In the genomic region with DNA sequence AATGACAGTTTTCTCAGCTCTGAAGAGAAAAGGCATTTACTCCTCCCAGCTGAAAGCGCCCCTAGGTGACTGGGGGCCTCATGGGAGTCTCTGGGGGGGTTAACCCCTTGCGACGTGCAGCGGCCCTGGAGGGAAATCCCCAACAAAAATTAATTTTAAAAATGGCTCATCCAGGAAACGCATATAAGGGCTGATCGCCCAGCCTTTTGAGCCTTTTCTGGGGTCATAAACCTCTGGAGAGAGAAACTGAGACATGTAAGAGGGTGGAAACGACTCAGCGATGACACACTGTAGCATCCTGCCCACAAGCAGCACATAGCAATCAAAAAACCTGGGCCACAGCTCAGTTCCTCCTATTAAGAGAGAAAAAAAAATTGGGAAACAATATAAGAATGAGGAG, we compare ENCODE assay signal across 11 cellular contexts. TPM values are rescaled to one million over a fixed set of nuclear protein-coding genes. Genes with fewer than 3 reads are reported as not detected.
A peak's percentile ranks its signal among the peaks of the same experiment; 100 is the strongest.
DNase-seq lines count a peak whose midpoint lies in the region; ATAC-seq and TF ChIP-seq lines count a peak whose summit lies in the region.
"Had no signal": no experiment of that assay in that cellular context is flagged by ENCODE, and none has a peak within 500 bp of the region (broad histone marks: within the 10 kb centered on the region; RNA-seq: fewer than 3 reads in every experiment).

No MANE protein-coding gene starts in this region.

- H3K27ac ChIP-seq in right lobe of liver: no peak overlapping the region
- H3K27ac ChIP-seq: neutrophil, thyroid gland had no signal

- H3K4me1 Mint-ChIP-seq in stimulated activated naive CD8-positive, alpha-beta T cell treated with anti-CD3 and anti-CD28 coated beads, Interleukin-15, Interleukin-2, amounts not matched to agents 100 ng/mL and 50 ng/mL, for 24 hours (ENCODE audit: low read depth): peaks cover 51% of the 10 kb centered on the region

- no peaks in the 10 kb centered on the region for H3K27me3 ChIP-seq in right lobe of liver
- H3K27me3 ChIP-seq: neutrophil, thyroid gland had no signal

- H3K9me3 ChIP-seq in right lobe of liver: no peaks in the 10 kb centered on the region
- H3K9me3 ChIP-seq: neutrophil, thyroid gland had no signal

- peaks cover 0 to 6% (median 2%) of the 10 kb centered on the region in 4 donors for H3K4me1 ChIP-seq in right lobe of liver

- H3K36me3 ChIP-seq in right lobe of liver: no peaks in the 10 kb centered on the region
- H3K36me3 ChIP-seq: neutrophil, thyroid gland had no signal

- no peak for TF ChIP-seq POLR2A in right lobe of liver (IDR thresholded peaks at IDR 0.05)

- no peak overlapping the region for H3K4me3 ChIP-seq in epithelial cell of esophagus (ENCODE audit: low read length)
- no peak overlapping the region for H3K4me3 ChIP-seq in right lobe of liver
- H3K4me3 ChIP-seq: thyroid gland had no signal

- peak overlapping the region; percentile 62 for H3K4me3 Mint-ChIP-seq in stimulated activated naive CD8-positive, alpha-beta T cell treated with anti-CD3 and anti-CD28 coated beads, Interleukin-15, Interleukin-2, amounts not matched to agents 100 ng/mL and 50 ng/mL, for 24 hours

- TF ChIP-seq CTCF in epithelial cell of esophagus (IDR thresholded peaks at IDR 0.05; ENCODE audit: insufficient read depth, low read depth, low read length, missing control alignments) (no peak), right lobe of liver (IDR thresholded peaks at IDR 0.05) (no peak)

- no peaks in the 10 kb centered on the region for H3K27me3 Mint-ChIP-seq in stimulated activated naive CD8-positive, alpha-beta T cell treated with anti-CD3 and anti-CD28 coated beads, Interleukin-15, Interleukin-2, amounts not matched to agents 100 ng/mL and 50 ng/mL, for 24 hours

- peak overlapping the region; percentile 96 for H3K27ac Mint-ChIP-seq in stimulated activated naive CD8-positive, alpha-beta T cell treated with anti-CD3 and anti-CD28 coated beads, Interleukin-15, Interleukin-2, amounts not matched to agents 100 ng/mL and 50 ng/mL, for 24 hours

- no peaks in the 10 kb centered on the region for H3K36me3 Mint-ChIP-seq in stimulated activated naive CD8-positive, alpha-beta T cell treated with anti-CD3 and anti-CD28 coated beads, Interleukin-15, Interleukin-2, amounts not matched to agents 100 ng/mL and 50 ng/mL, for 24 hours (ENCODE audit: low read depth)

- DNase-seq in activated naive CD4-positive, alpha-beta T cell treated with Interleukin-2 at 50 U/mL for 16 hours: peak; percentile 35
- DNase-seq in activated naive CD4-positive, alpha-beta T cell (lab: John Stamatoyannopoulos, UW): no peak
- DNase-seq in RKO (ENCODE audit: low spot score) (peak; percentile 71), epithelial cell of esophagus (ENCODE audit: low read depth) (peak; percentile 22), right lobe of liver (no peak), HuH-7 (ENCODE audit: low spot score) (no peak)
- DNase-seq: activated gamma-delta T cell treated with Interleukin-2 at 50 U/mL for 16 hours, thyroid gland had no signal

- intact Hi-C loops in right lobe of liver (cut with DNase I): no loop called here

- H3K9me3 Mint-ChIP-seq in stimulated activated naive CD8-positive, alpha-beta T cell treated with anti-CD3 and anti-CD28 coated beads, Interleukin-15, Interleukin-2, amounts not matched to agents 100 ng/mL and 50 ng/mL, for 24 hours: no peaks in the 10 kb centered on the region

- 64% methylated on average over 7 of the region's 8 CpGs for WGBS in right lobe of liver (ENCODE audit: insufficient coverage, low coverage, low lambda C conversion rate, missing lambda C conversion rate)

- ATAC-seq in right lobe of liver (no peak), GM18861 (IDR thresholded peaks at IDR 0.05; ENCODE audit: unreplicated experiment) (no peak)

RNA-seq across cellular contexts. Expression of a gene that starts 20.4 kb away (rescaled TPM):
- total RNA-seq in right lobe of liver: under 1 TPM in 2 of 6 experiments, not detected in 4; 0.25 to 0.56 TPM

RNA-seq across cellular contexts. Expression of a gene that starts 33.7 kb away (rescaled TPM):
- 1 to 10 TPM; 3.2 to 7.7 (median 4.4) TPM for total RNA-seq in right lobe of liver

RNA-seq across cellular contexts. Expression of a gene that starts 33.9 kb away (rescaled TPM):
- 10 to 100 TPM in 2 of 6 experiments, 1 to 10 TPM in 4; 7.2 to 11.9 (median 8.4) TPM for total RNA-seq in right lobe of liver

Comparison
In these comparisons a context has a peak if more than half of its experiments do, and no peak if none do; other contexts are left out.
1. DNase-seq: peak in activated naive CD4-positive, alpha-beta T cell treated with Interleukin-2 at 50 U/mL for 16 hours (single experiment), RKO (single experiment) and epithelial cell of esophagus (single experiment); none in activated naive CD4-positive, alpha-beta T cell (0 of 4), right lobe of liver (0 of 3) and HuH-7 (single experiment).